1 cellular context compared by ENCODE assay signal in the genomic region with DNA sequence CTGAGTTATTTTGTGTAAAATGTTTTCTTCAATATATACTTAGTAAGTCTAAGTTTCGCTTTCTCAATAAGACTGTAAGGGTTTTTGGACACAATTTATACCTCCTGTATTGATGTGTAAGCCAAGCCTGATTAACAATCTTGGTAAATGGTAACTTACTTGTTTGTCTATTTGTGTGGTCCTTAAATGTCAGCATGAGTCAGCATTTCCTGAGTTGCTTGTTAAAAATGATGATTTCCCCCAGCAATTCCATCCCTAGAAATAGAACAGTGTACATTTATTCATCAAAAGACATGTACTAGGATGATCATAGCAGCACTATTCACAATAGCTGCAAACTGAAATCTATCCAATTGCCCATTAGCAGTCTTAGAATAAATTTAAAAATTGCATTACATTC.
TF ChIP-seq lines count a peak whose summit lies in the region.

No MANE protein-coding gene starts in this region.

TF ChIP-seq in H1, 55 proteins besides CTCF, POLR2A, EP300 and RAD21:
- TF ChIP-seq MAFK (IDR thresholded peaks at IDR 0.05; ENCODE audit: low read depth, low read length) (peak; percentile 72), TAF1 (IDR thresholded peaks at IDR 0.05; ENCODE audit: low read depth, low read length) (no peak), BACH1 (IDR thresholded peaks at IDR 0.05; ENCODE audit: low read length) (peak; percentile 86)
